Comparison of ENCODE assay signal across 7 cellular contexts in the genomic region with DNA sequence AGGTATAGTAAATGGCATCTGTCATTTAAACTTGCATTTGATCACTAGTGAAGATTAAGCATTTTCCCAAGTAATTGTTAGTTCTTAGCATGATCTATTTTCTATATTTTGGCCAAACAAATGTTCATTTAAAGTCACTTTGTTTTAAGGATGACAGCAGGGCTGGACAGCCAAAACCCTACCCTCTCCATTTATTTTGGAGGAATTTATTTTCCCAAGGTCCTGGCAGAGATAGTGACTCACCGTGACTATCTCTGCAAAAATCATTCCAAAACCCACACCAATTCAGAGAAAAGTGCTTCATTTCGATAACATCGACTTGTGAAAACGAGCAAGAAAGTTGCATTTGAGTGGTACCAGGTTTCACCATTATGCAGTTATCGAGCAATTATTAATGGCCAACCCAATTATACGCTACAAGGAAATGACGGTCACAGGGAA.
A peak's percentile ranks its signal among the peaks of the same experiment; 100 is the strongest.
DNase-seq lines count a peak whose midpoint lies in the region; ATAC-seq lines count a peak whose summit lies in the region.

No MANE protein-coding gene starts in this region.

- H3K9me3 ChIP-seq in KOPT-K1 (ENCODE audit: insufficient read depth, low read length, poor library complexity, severe bottlenecking): no peaks in the 10 kb centered on the region
- H3K9me3 ChIP-seq in effector memory CD4-positive, alpha-beta T cell (ENCODE audit: control insufficient read depth, low read length): no peaks in the 10 kb centered on the region
- no peaks in the 10 kb centered on the region for H3K9me3 ChIP-seq in neuron (ENCODE audit: low read length)

- H3K4me3 ChIP-seq in effector memory CD4-positive, alpha-beta T cell (ENCODE audit: insufficient read depth, low read depth, low read length, poor library complexity, severe bottlenecking): peak overlapping the region; percentile 82
- peak overlapping the region; percentile 70 for H3K4me3 ChIP-seq in neuron (ENCODE audit: low read length)

- DNase-seq in effector memory CD4-positive, alpha-beta T cell: no peak
- DNase-seq in NK-92 (lab: John Stamatoyannopoulos, UW; ENCODE audit: unreplicated experiment): no peak
- no peak for DNase-seq in activated effector memory CD4-positive, alpha-beta T cell treated with Interleukin-2 at 50 U/mL for 16 hours
- DNase-seq in MV-4-11 (lab: John Stamatoyannopoulos, UW): no peak

- peaks cover 9% of the 10 kb centered on the region for H3K4me1 ChIP-seq in effector memory CD4-positive, alpha-beta T cell (ENCODE audit: control insufficient read depth, insufficient read depth, low read length, poor library complexity, severe bottlenecking)
- peaks cover 26% of the 10 kb centered on the region for H3K4me1 ChIP-seq in neuron (ENCODE audit: insufficient read depth, low read length)

- H3K27me3 ChIP-seq in effector memory CD4-positive, alpha-beta T cell (replicated peaks; ENCODE audit: control insufficient read depth, insufficient read depth, low read length, poor library complexity, severe bottlenecking): no peaks in the 10 kb centered on the region
- H3K27me3 ChIP-seq in neuron (ENCODE audit: insufficient read depth, low read length): no peaks in the 10 kb centered on the region

- peak overlapping the region; percentile 88 for H3K27ac ChIP-seq in KOPT-K1 (ENCODE audit: low read depth, low read length, poor library complexity, severe bottlenecking)
- H3K27ac ChIP-seq in effector memory CD4-positive, alpha-beta T cell (ENCODE audit: insufficient read depth, low read length, poor library complexity, severe bottlenecking): peak overlapping the region; percentile 96

- H2AFZ ChIP-seq in neuron (ENCODE audit: low read depth, low read length): peak overlapping the region; percentile 86

- H3K36me3 ChIP-seq in KOPT-K1 (ENCODE audit: insufficient read depth, low read length): peaks cover 13% of the 10 kb centered on the region; the same call in 1 of the 2 replicates
- no peaks in the 10 kb centered on the region for H3K36me3 ChIP-seq in effector memory CD4-positive, alpha-beta T cell (ENCODE audit: control insufficient read depth, insufficient read depth, low read length)
- no peaks in the 10 kb centered on the region for H3K36me3 ChIP-seq in neuron (ENCODE audit: insufficient read depth, low read length)

- ATAC-seq in GM19328 (IDR thresholded peaks at IDR 0.05; ENCODE audit: unreplicated experiment): peak; percentile 0
